Comparison of ENCODE assay signal across 26 cellular contexts in genomic region chr7:14303536-14303935, GRCh38.
"Had no signal": no experiment of that assay in that cellular context is flagged by ENCODE, and none has a peak within 500 bp of the region (broad histone marks: within the 10 kb centered on the region; RNA-seq: fewer than 3 reads in every experiment).

No MANE protein-coding gene starts in this region.

- H3K4me3 ChIP-seq: dorsolateral prefrontal cortex, gastrocnemius medialis, lower lobe of right lung, thyroid gland had no signal

- H3K4me1 Mint-ChIP-seq: activated naive CD4-positive, alpha-beta T cell treated with anti-CD3 and anti-CD28 coated beads, Interleukin-2, amount 10 ng/mL, durations not matched to agents 7 days and 5 days; activated naive CD8-positive, alpha-beta T cell treated with anti-CD3 and anti-CD28 coated beads, Interleukin-2, amount 50 U/mL, for 24 hours; immature natural killer cell; nephron progenitor cell had no signal

- H3K36me3 Mint-ChIP-seq: activated naive CD4-positive, alpha-beta T cell treated with anti-CD3 and anti-CD28 coated beads, Interleukin-2, amount 10 ng/mL, durations not matched to agents 7 days and 5 days; brain; immature natural killer cell; mesothelial cell of epicardium had no signal

- H3K27ac ChIP-seq: dorsolateral prefrontal cortex, gastrocnemius medialis, lower lobe of right lung, thyroid gland had no signal

- H3K27me3 Mint-ChIP-seq: activated naive CD4-positive, alpha-beta T cell treated with anti-CD3 and anti-CD28 coated beads, Interleukin-2, amount 10 ng/mL, durations not matched to agents 7 days and 5 days; activated naive CD8-positive, alpha-beta T cell treated with anti-CD3 and anti-CD28 coated beads, Interleukin-2, amount 50 U/mL, for 24 hours had no signal

- ATAC-seq: activated CD4-positive, CD25-positive, alpha-beta regulatory T cell treated with anti-CD3 and anti-CD28 coated beads, Interleukin-2, amount 50 U/mL, for 24 hours; activated naive CD8-positive, alpha-beta T cell treated with anti-CD3 and anti-CD28 coated beads, Interleukin-2, amount 50 U/mL, for 24 hours; activated T-cell treated with anti-CD3 and anti-CD28 coated beads, Interleukin-2, amount 50 U/mL, for 4 hours; gastrocnemius medialis; lower lobe of right lung had no signal

- FAIRE-seq: colon had no signal

- H3K4me3 Mint-ChIP-seq: activated naive CD4-positive, alpha-beta T cell treated with anti-CD3 and anti-CD28 coated beads, Interleukin-2, amount 10 ng/mL, durations not matched to agents 7 days and 5 days; activated naive CD8-positive, alpha-beta T cell treated with anti-CD3 and anti-CD28 coated beads, Interleukin-2, amount 50 U/mL, for 24 hours; activated T-cell treated with anti-CD3 and anti-CD28 coated beads, Interleukin-2, amount 50 U/mL, for 4 hours; brain; immature natural killer cell; mesothelial cell of epicardium; nephron progenitor cell; T-helper 1 cell treated with Interleukin-12 subunit alpha and Interleukin-12 subunit beta and Interleukin-4 antibody, amounts not matched to agents 30 μg/mL and 1 μg/mL, for 36 hours had no signal

- DNase-seq: activated CD4-positive, alpha-beta T cell treated with anti-CD3 and anti-CD28 coated beads, Interleukin-2, amount 50 U/mL, for 1 hour; activated CD8-positive, alpha-beta memory T cell treated with anti-CD3 and anti-CD28 coated beads, Interleukin-2, amount 50 U/mL, for 4 hours; activated naive CD4-positive, alpha-beta T cell treated with anti-CD3 and anti-CD28 coated beads, Interleukin-2, amount 10 ng/mL, durations not matched to agents 7 days and 5 days; activated naive CD8-positive, alpha-beta T cell treated with anti-CD3 and anti-CD28 coated beads, Interleukin-2, amount 50 U/mL, for 24 hours; activated T-cell treated with anti-CD3 and anti-CD28 coated beads, Interleukin-2, amount 50 U/mL, for 4 hours; anterior cingulate cortex; central memory CD4-positive, alpha-beta T cell; dorsolateral prefrontal cortex; erythroblast; gastrocnemius medialis; head of caudate nucleus; immature natural killer cell; lower lobe of right lung; nephron progenitor cell; nucleus accumbens; posterior cingulate gyrus; retina; stimulated activated CD4-positive, alpha-beta T cell treated with anti-CD3 and anti-CD28 coated beads, Interleukin-12 subunit alpha, Interleukin-12 subunit beta, amount 100 ng/mL, for 4 hours; stimulated activated CD4-positive, alpha-beta T cell treated with anti-CD3 and anti-CD28 coated beads, Interleukin-1b, Interleukin-23, amount 100 ng/mL, for 48 hours; stimulated activated naive CD4-positive, alpha-beta T cell treated with Interleukin-2 at 50 U/mL for 16 hours; thyroid gland had no signal

- H3K27ac Mint-ChIP-seq: activated naive CD4-positive, alpha-beta T cell treated with anti-CD3 and anti-CD28 coated beads, Interleukin-2, amount 10 ng/mL, durations not matched to agents 7 days and 5 days; activated naive CD8-positive, alpha-beta T cell treated with anti-CD3 and anti-CD28 coated beads, Interleukin-2, amount 50 U/mL, for 24 hours; immature natural killer cell; mesothelial cell of epicardium; nephron progenitor cell; T-helper 1 cell treated with Interleukin-12 subunit alpha and Interleukin-12 subunit beta and Interleukin-4 antibody, amounts not matched to agents 30 μg/mL and 1 μg/mL, for 36 hours had no signal

- H3K27me3 ChIP-seq: dorsolateral prefrontal cortex, gastrocnemius medialis, thyroid gland had no signal

- H3K9me3 Mint-ChIP-seq: mesothelial cell of epicardium, nephron progenitor cell had no signal

- H3K36me3 ChIP-seq: gastrocnemius medialis, lower lobe of right lung, thyroid gland had no signal
